In genomic region chr10:100183482-100183881, GRCh38 we compare ENCODE assay signal across 1 cellular context.
TF ChIP-seq lines count a peak whose summit lies in the region.

No MANE protein-coding gene starts in this region.

TF ChIP-seq in HepG2, 621 proteins besides CTCF, POLR2A, EP300 and RAD21 (continued from another document and continues in another):
- TF ChIP-seq SYNCRIP (IDR thresholded peaks at IDR 0.05; ENCODE audit: insufficient read depth, low read depth, low read length) (no peak), TERF1 (CRISPR knock-in tag; IDR thresholded peaks at IDR 0.05) (no peak), ZFYVE20 (CRISPR knock-in tag; IDR thresholded peaks at IDR 0.05; ENCODE audit: borderline replicate concordance, low read depth) (no peak), ZFP41 (CRISPR knock-in tag; IDR thresholded peaks at IDR 0.05; ENCODE audit: borderline replicate concordance) (no peak), ZBTB39 (CRISPR knock-in tag; IDR thresholded peaks at IDR 0.05) (no peak), ZNF550 (CRISPR knock-in tag; IDR thresholded peaks at IDR 0.05; ENCODE audit: borderline replicate concordance) (no peak), ZNF569 (CRISPR knock-in tag; IDR thresholded peaks at IDR 0.05; ENCODE audit: borderline replicate concordance) (no peak), TGIF2 (CRISPR knock-in tag; IDR thresholded peaks at IDR 0.05) (peak; percentile 59; the same call in 1 of the 2 replicates), ZNF230 (CRISPR knock-in tag; IDR thresholded peaks at IDR 0.05) (no peak), PPARG (CRISPR knock-in tag; conservative IDR thresholded peaks at IDR 0.05) (no peak), CBFB (CRISPR knock-in tag; IDR thresholded peaks at IDR 0.05) (no peak), TFDP1 (CRISPR knock-in tag; IDR thresholded peaks at IDR 0.05; ENCODE audit: borderline replicate concordance) (no peak), DNMT3B (CRISPR knock-in tag; conservative IDR thresholded peaks at IDR 0.05) (no peak), ARNT2 (CRISPR knock-in tag; IDR thresholded peaks at IDR 0.05; ENCODE audit: low read depth) (no peak), IKZF1 (IDR thresholded peaks at IDR 0.05) (no peak), ZXDC (CRISPR knock-in tag; IDR thresholded peaks at IDR 0.05) (no peak), ZNF280B (CRISPR knock-in tag; IDR thresholded peaks at IDR 0.05; ENCODE audit: borderline replicate concordance) (no peak), KDM6A (CRISPR knock-in tag; IDR thresholded peaks at IDR 0.05; ENCODE audit: low read depth) (no peak), ZNF33B (CRISPR knock-in tag; IDR thresholded peaks at IDR 0.05) (no peak), ATF1 (CRISPR knock-in tag; IDR thresholded peaks at IDR 0.05) (no peak), EHMT2 (IDR thresholded peaks at IDR 0.05; ENCODE audit: borderline replicate concordance, low read depth, low read length) (no peak), SAFB2 (CRISPR knock-in tag; IDR thresholded peaks at IDR 0.05; ENCODE audit: borderline replicate concordance, low read depth) (no peak), FOXP4 (CRISPR knock-in tag; IDR thresholded peaks at IDR 0.05) (no peak), CENPX (CRISPR knock-in tag; IDR thresholded peaks at IDR 0.05) (no peak), ZNF770 (CRISPR knock-in tag; IDR thresholded peaks at IDR 0.05) (no peak), SNAPC2 (CRISPR knock-in tag; IDR thresholded peaks at IDR 0.05) (no peak), ZNF260 (CRISPR knock-in tag; IDR thresholded peaks at IDR 0.05; ENCODE audit: borderline replicate concordance, low read depth) (no peak), ZNF382 (CRISPR knock-in tag; IDR thresholded peaks at IDR 0.05; ENCODE audit: borderline replicate concordance) (no peak), ZNF44 (CRISPR knock-in tag; IDR thresholded peaks at IDR 0.05) (no peak), RARA (CRISPR knock-in tag; IDR thresholded peaks at IDR 0.05) (0 out of 2 replicates have a peak, but pooled peaks have one; percentile 18), ZNF354B (CRISPR knock-in tag; IDR thresholded peaks at IDR 0.05) (no peak), JUNB (CRISPR knock-in tag; IDR thresholded peaks at IDR 0.05; ENCODE audit: borderline replicate concordance) (no peak), SIN3B (IDR thresholded peaks at IDR 0.05; ENCODE audit: low read length) (no peak), RERE (CRISPR knock-in tag; IDR thresholded peaks at IDR 0.05; ENCODE audit: low read depth) (no peak), ZFP82 (CRISPR knock-in tag; IDR thresholded peaks at IDR 0.05; ENCODE audit: borderline replicate concordance) (no peak), NRL (CRISPR knock-in tag; IDR thresholded peaks at IDR 0.05; ENCODE audit: borderline replicate concordance) (no peak), GMEB2 (CRISPR knock-in tag; IDR thresholded peaks at IDR 0.05; ENCODE audit: low read depth) (no peak), ZNF547 (CRISPR knock-in tag; IDR thresholded peaks at IDR 0.05) (no peak), KAT7 (CRISPR knock-in tag; IDR thresholded peaks at IDR 0.05; ENCODE audit: borderline replicate concordance) (no peak), ZNF775 (CRISPR knock-in tag; IDR thresholded peaks at IDR 0.05; ENCODE audit: borderline replicate concordance) (no peak), TEAD2 (CRISPR knock-in tag; IDR thresholded peaks at IDR 0.05) (no peak), PAWR (CRISPR knock-in tag; IDR thresholded peaks at IDR 0.05; ENCODE audit: borderline replicate concordance) (no peak), CREM (IDR thresholded peaks at IDR 0.05) (no peak), CREM (CRISPR knock-in tag; IDR thresholded peaks at IDR 0.05) (no peak), ZNF788 (CRISPR knock-in tag; IDR thresholded peaks at IDR 0.05; ENCODE audit: borderline replicate concordance) (no peak), ZNF10 (CRISPR knock-in tag; IDR thresholded peaks at IDR 0.05; ENCODE audit: borderline replicate concordance, low read depth) (no peak), LCORL (IDR thresholded peaks at IDR 0.05) (no peak), LCORL (CRISPR knock-in tag; IDR thresholded peaks at IDR 0.05) (no peak)
